20 cellular contexts compared by ENCODE assay signal in the genomic region with DNA sequence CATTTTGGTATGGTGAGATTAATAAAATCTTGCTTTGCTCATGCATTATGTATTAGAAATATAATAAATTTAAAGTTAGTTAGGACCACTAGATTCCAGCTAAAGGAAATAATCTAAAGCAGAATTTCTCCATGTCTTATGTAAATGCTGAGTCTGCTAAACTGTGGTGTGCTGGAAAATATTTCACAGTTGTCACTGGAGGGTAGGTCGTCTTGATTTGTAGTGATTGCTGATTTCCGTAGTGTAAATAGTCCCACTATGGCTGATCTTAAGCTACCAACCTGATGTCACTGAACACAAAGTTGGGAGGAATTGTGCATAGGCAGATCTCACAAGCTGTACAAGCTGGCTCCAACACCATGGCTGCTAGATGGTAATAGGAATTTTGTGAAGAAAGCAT.
"Had no signal": no experiment of that assay in that cellular context is flagged by ENCODE, and none has a peak within 500 bp of the region (broad histone marks: within the 10 kb centered on the region; RNA-seq: fewer than 3 reads in every experiment).

No MANE protein-coding gene starts in this region.

- H3K36me3 ChIP-seq: colonic mucosa, esophagus muscularis mucosa, gastroesophageal sphincter, heart left ventricle, left lung, lower lobe of right lung had no signal

- FAIRE-seq: endothelial cell of umbilical vein, islet of Langerhans, keratinocyte had no signal

- H3K27me3 ChIP-seq: colonic mucosa, dorsolateral prefrontal cortex, esophagus muscularis mucosa, foreskin keratinocyte, gastroesophageal sphincter, heart left ventricle, hepatocyte, left lung had no signal

- H2AFZ ChIP-seq: hepatocyte had no signal

- DNase-seq: colonic mucosa; dermis blood vessel endothelial cell; dorsolateral prefrontal cortex; effector CD4-positive, alpha-beta T cell; effector memory CD4-positive, alpha-beta T cell; foreskin keratinocyte; left cardiac atrium; left lung; left ventricle myocardium superior; lower lobe of right lung; mesenchymal stem cell; mucosa of descending colon; naive B cell had no signal

- H3K4me3 ChIP-seq: colonic mucosa, dorsolateral prefrontal cortex, esophagus muscularis mucosa, gastroesophageal sphincter, heart left ventricle, hepatocyte, left lung, lower lobe of right lung, mucosa of descending colon had no signal

- H3K4me1 ChIP-seq: colonic mucosa, esophagus muscularis mucosa, foreskin keratinocyte, gastroesophageal sphincter, left lung, lower lobe of right lung had no signal

- ATAC-seq: foreskin keratinocyte, gastroesophageal sphincter, left cardiac atrium, left lung, lower lobe of right lung, mucosa of descending colon had no signal

- H3K27ac ChIP-seq: colonic mucosa, dorsolateral prefrontal cortex, esophagus muscularis mucosa, foreskin keratinocyte, gastroesophageal sphincter, hepatocyte, left lung, lower lobe of right lung had no signal

- H3K4me2 ChIP-seq: hepatocyte had no signal

- H3K79me2 ChIP-seq: hepatocyte had no signal

- H3K9me3 ChIP-seq: colonic mucosa, gastroesophageal sphincter, lower lobe of right lung, mucosa of descending colon had no signal
